In the genomic region with DNA sequence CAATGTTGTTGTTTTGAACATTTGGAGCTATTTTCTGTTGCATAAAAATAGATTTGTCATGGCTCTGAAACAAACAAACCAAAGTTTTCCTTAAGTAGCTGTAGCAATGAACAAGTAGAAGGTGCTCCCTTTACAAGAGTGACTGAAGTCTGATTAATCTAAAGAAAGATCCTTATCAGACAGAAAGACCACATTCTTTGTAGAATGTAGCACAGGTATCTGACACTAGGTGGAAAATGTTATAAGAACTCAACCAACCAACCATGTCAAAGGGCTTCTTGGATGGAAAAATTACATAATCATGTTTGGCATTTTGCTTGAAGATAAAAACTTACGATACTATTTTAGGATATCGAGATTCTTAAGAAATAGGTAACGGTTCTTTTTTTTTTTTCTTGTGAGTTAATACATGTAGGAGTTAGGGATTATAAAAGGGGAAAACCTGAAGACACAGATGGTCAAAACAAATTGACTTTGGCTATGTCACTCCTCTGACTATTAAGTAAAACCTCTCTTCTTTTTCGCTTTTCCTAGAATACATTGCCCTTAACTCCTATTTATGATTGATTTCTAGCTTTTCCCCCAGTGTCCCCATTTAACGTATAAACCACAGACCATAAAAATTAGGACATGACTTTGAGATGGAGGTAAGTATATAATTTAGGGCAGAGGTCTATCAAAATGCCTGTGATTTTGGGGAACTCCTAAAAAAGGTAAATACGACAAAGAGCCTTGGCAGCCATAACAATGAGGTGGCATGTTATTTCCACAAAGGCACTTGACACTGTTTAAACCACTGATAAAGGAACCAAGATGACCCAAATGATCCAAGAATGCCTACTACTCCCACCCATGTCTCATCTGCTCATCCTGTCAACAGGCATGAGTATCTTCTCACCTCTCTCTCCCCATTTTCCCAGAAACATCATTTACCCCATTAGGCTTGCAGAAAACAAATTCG, we compare ENCODE assay signal across 15 cellular contexts.
DNase-seq lines count a peak whose midpoint lies in the region; ATAC-seq and TF ChIP-seq lines count a peak whose summit lies in the region.
"Had no signal": no experiment of that assay in that cellular context is flagged by ENCODE, and none has a peak within 500 bp of the region (broad histone marks: within the 10 kb centered on the region; RNA-seq: fewer than 3 reads in every experiment).

No MANE protein-coding gene starts in this region.

- no peaks in the 10 kb centered on the region for H3K9me3 ChIP-seq in T-helper 17 cell (ENCODE audit: control insufficient read depth, low read length, poor library complexity, severe bottlenecking)
- no peaks in the 10 kb centered on the region for H3K9me3 ChIP-seq in effector memory CD4-positive, alpha-beta T cell (ENCODE audit: control insufficient read depth, low read length)
- H3K9me3 ChIP-seq in esophagus squamous epithelium: no peaks in the 10 kb centered on the region
- no peaks in the 10 kb centered on the region for H3K9me3 ChIP-seq in tibial nerve
- H3K9me3 ChIP-seq: neutrophil, right atrium auricular region had no signal

- H3K4me3 Mint-ChIP-seq in activated naive CD4-positive, alpha-beta T cell treated with anti-CD3 and anti-CD28 coated beads, Interleukin-2, amount 10 ng/mL, durations not matched to agents 7 days and 5 days: no peak overlapping the region
- peak overlapping the region; percentile 77 for H3K4me3 Mint-ChIP-seq in T-helper 17 cell

- H3K36me3 Mint-ChIP-seq in activated naive CD4-positive, alpha-beta T cell treated with anti-CD3 and anti-CD28 coated beads, Interleukin-2, amount 10 ng/mL, durations not matched to agents 7 days and 5 days: peaks cover 38% of the 10 kb centered on the region
- H3K36me3 Mint-ChIP-seq in T-helper 17 cell (ENCODE audit: low read depth): peaks cover 6% of the 10 kb centered on the region

- no peak for TF ChIP-seq CTCF in esophagus squamous epithelium (IDR thresholded peaks at IDR 0.05)
- no peak for TF ChIP-seq CTCF in tibial nerve (IDR thresholded peaks at IDR 0.05)

- peak overlapping the region; percentile 66 for H3K27ac ChIP-seq in effector memory CD4-positive, alpha-beta T cell (ENCODE audit: insufficient read depth, low read length, poor library complexity, severe bottlenecking)
- H3K27ac ChIP-seq in esophagus squamous epithelium: no peak overlapping the region
- H3K27ac ChIP-seq in tibial nerve: no peak overlapping the region
- H3K27ac ChIP-seq: neutrophil, right atrium auricular region had no signal

- H3K27me3 Mint-ChIP-seq in activated naive CD4-positive, alpha-beta T cell treated with anti-CD3 and anti-CD28 coated beads, Interleukin-2, amount 10 ng/mL, durations not matched to agents 7 days and 5 days: no peaks in the 10 kb centered on the region
- H3K27me3 Mint-ChIP-seq in T-helper 17 cell: no peaks in the 10 kb centered on the region

- H3K4me1 ChIP-seq in effector memory CD4-positive, alpha-beta T cell (ENCODE audit: control insufficient read depth, insufficient read depth, low read length, poor library complexity, severe bottlenecking): peaks cover 55% of the 10 kb centered on the region
- H3K4me1 ChIP-seq in esophagus squamous epithelium: no peaks in the 10 kb centered on the region
- no peaks in the 10 kb centered on the region for H3K4me1 ChIP-seq in tibial nerve
- H3K4me1 ChIP-seq: right atrium auricular region had no signal

- intact Hi-C loops in esophagus squamous epithelium (cut with DNase I): no loop called here

- no peak overlapping the region for H3K4me3 ChIP-seq in effector memory CD4-positive, alpha-beta T cell (ENCODE audit: insufficient read depth, low read depth, low read length, poor library complexity, severe bottlenecking)
- H3K4me3 ChIP-seq in esophagus squamous epithelium: no peak overlapping the region
- no peak overlapping the region for H3K4me3 ChIP-seq in H7 (ENCODE audit: insufficient read depth, low read depth, low read length)
- no peak overlapping the region for H3K4me3 ChIP-seq in tibial nerve
- H3K4me3 ChIP-seq: right atrium auricular region had no signal

- H3K9me3 Mint-ChIP-seq in activated naive CD4-positive, alpha-beta T cell treated with anti-CD3 and anti-CD28 coated beads, Interleukin-2, amount 10 ng/mL, durations not matched to agents 7 days and 5 days: no peaks in the 10 kb centered on the region

- no peak for TF ChIP-seq EP300 in tibial nerve (IDR thresholded peaks at IDR 0.05)

- 84 to 88% methylated on average over 7 of the region's 7 CpGs for WGBS in esophagus squamous epithelium, 2 donors
- WGBS in tibial nerve, 2 donors: 94 to 96% methylated on average over 7 of the region's 7 CpGs

- no peak for DNase-seq in activated naive CD4-positive, alpha-beta T cell treated with anti-CD3 and anti-CD28 coated beads, Interleukin-2, amount 10 ng/mL, durations not matched to agents 7 days and 5 days
- no peak for DNase-seq in activated naive CD4-positive, alpha-beta T cell treated with anti-CD3 and anti-CD28 coated beads, Interleukin-2, amount 50 U/mL, for 16 hours
- no peak for DNase-seq in T-helper 17 cell
- DNase-seq in effector memory CD4-positive, alpha-beta T cell: no peak
- DNase-seq in stimulated activated naive CD8-positive, alpha-beta T cell treated with anti-CD3 and anti-CD28 coated beads, Interleukin-15, Interleukin-2, amounts not matched to agents 100 U/mL and 50 U/mL, for 24 hours: no peak
- no peak for DNase-seq in esophagus squamous epithelium (lab: John Stamatoyannopoulos, UW)
- no peak for DNase-seq in H7
- no peak for DNase-seq in tibial nerve (ENCODE audit: low spot score in 2 of 2)
- DNase-seq: activated CD8-positive, alpha-beta memory T cell treated with anti-CD3 and anti-CD28 coated beads for 24 hours; caudate nucleus; hippocampal formation; NCI-H2081; NCI-H524 had no signal

- CTCF ChIA-PET in activated naive CD4-positive, alpha-beta T cell treated with anti-CD3 and anti-CD28 coated beads, Interleukin-2, amount 10 ng/mL, durations not matched to agents 7 days and 5 days (lab: Charles Lee): interaction anchor here (0.9 to 1.5 kb wide), 9 partner anchors 11 to 76 kb away, joined by 3 to 8 read pairs (median 4); partner anchors contain the start of gene CCR4

- H3K27me3 ChIP-seq in effector memory CD4-positive, alpha-beta T cell (replicated peaks; ENCODE audit: control insufficient read depth, insufficient read depth, low read length, poor library complexity, severe bottlenecking): no peaks in the 10 kb centered on the region
- H3K27me3 ChIP-seq in esophagus squamous epithelium (no peaks in the 10 kb centered on the region), H7 (ENCODE audit: control insufficient read depth, insufficient read depth, low read length) (no peaks in the 10 kb centered on the region), tibial nerve (no peaks in the 10 kb centered on the region)
- H3K27me3 ChIP-seq: neutrophil, right atrium auricular region had no signal

- peaks cover 10% of the 10 kb centered on the region for H3K36me3 ChIP-seq in effector memory CD4-positive, alpha-beta T cell (ENCODE audit: control insufficient read depth, insufficient read depth, low read length)
- H3K36me3 ChIP-seq in esophagus squamous epithelium (peaks cover 0 to 77% (median 5%) of the 10 kb centered on the region in 3 donors), H7 (replicated peaks; ENCODE audit: control insufficient read depth, insufficient read depth, low read length) (no peaks in the 10 kb centered on the region; the same call in 1 of the 2 replicates), tibial nerve (peaks cover 0 to 80% (median 0%) of the 10 kb centered on the region in 3 donors)

- TF ChIP-seq POLR2A in esophagus squamous epithelium (IDR thresholded peaks at IDR 0.05): no peak
- TF ChIP-seq POLR2A in tibial nerve (IDR thresholded peaks at IDR 0.05): no peak

- ATAC-seq in T-helper 17 cell: peak; percentile 88
- peak; percentile 88 for ATAC-seq in stimulated activated naive CD8-positive, alpha-beta T cell treated with anti-CD3 and anti-CD28 coated beads, Interleukin-15, Interleukin-2, amounts not matched to agents 100 U/mL and 50 U/mL, for 24 hours

- H3K4me1 Mint-ChIP-seq in activated naive CD4-positive, alpha-beta T cell treated with anti-CD3 and anti-CD28 coated beads, Interleukin-2, amount 10 ng/mL, durations not matched to agents 7 days and 5 days: peaks cover 56% of the 10 kb centered on the region
- H3K4me1 Mint-ChIP-seq in T-helper 17 cell: peaks cover 46% of the 10 kb centered on the region

- H3K27ac Mint-ChIP-seq in activated naive CD4-positive, alpha-beta T cell treated with anti-CD3 and anti-CD28 coated beads, Interleukin-2, amount 10 ng/mL, durations not matched to agents 7 days and 5 days: peak overlapping the region; percentile 34
- H3K27ac Mint-ChIP-seq in T-helper 17 cell: peak overlapping the region; percentile 96
